Comparison of ENCODE assay signal across 21 cellular contexts in the genomic region with DNA sequence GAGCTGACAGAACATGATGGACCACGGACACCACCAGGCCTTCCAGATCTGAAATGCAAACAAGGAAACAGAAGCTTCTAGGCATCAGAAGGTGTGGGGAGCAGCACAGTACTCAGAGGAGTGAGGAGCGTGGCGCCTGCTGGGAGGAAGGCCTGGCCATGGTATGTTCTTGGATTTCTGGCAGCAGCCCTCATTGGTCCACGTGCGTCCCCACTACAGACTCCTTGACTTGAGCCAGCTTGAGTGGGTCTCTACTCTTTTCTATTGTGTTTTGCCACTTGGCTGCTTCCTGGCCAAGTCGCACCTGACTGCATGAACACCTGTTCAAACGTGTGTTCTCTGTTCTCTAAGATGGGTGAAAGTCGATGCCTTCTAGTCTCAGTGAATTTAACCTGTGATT. TPM values are rescaled to one million over a fixed set of nuclear protein-coding genes. Genes with fewer than 3 reads are reported as not detected.
"Had no signal": no experiment of that assay in that cellular context is flagged by ENCODE, and none has a peak within 500 bp of the region (broad histone marks: within the 10 kb centered on the region; RNA-seq: fewer than 3 reads in every experiment).

No MANE protein-coding gene starts in this region.

- H3K27me3 ChIP-seq: body of pancreas, heart right ventricle, neutrophil, tibial artery, vagina had no signal

- DNase-seq: activated CD4-positive, alpha-beta T cell treated with anti-CD3 and anti-CD28 coated beads, Interleukin-2, amount 10 ng/mL, durations not matched to agents 24 days and 14 days; activated CD8-positive, alpha-beta memory T cell treated with anti-CD3 and anti-CD28 coated beads for 24 hours; activated naive CD4-positive, alpha-beta T cell treated with anti-CD3 and anti-CD28 coated beads, Interleukin-2, amount 10 ng/mL, durations not matched to agents 7 days and 5 days; body of pancreas; central memory CD4-positive, alpha-beta T cell; cortex of kidney; effector memory CD4-positive, alpha-beta T cell; heart right ventricle; islet precursor cell; mammary epithelial cell; naive thymus-derived CD4-positive, alpha-beta T cell; tibial artery had no signal

- H3K27ac ChIP-seq: body of pancreas, heart right ventricle, neutrophil, tibial artery, vagina had no signal

- H3K9me3 ChIP-seq: body of pancreas, neutrophil, vagina had no signal

- H3K4me3 ChIP-seq: body of pancreas, heart right ventricle, tibial artery, vagina had no signal

- H3K4me1 ChIP-seq: body of pancreas, heart right ventricle, tibial artery, vagina had no signal

RNA-seq across cellular contexts. Expression of gene PNMA6F, which starts 30.4 kb away (rescaled TPM):
- total RNA-seq: activated CD4-positive, alpha-beta T cell treated with anti-CD3 and anti-CD28 coated beads, Interleukin-2, amount 10 ng/mL, durations not matched to agents 24 days and 14 days; activated T-helper 17 cell treated with anti-CD3 and anti-CD28 coated beads, Interleukin-2, amount 50 U/mL, for 72 hours; body of pancreas; fibroblast of lung; heart right ventricle; left lobe of liver; mammary epithelial cell; mononuclear cell; naive thymus-derived CD4-positive, alpha-beta T cell; skeletal muscle tissue; vagina had no signal
- polyA plus RNA-seq: fibroblast of lung; heart right ventricle; mammary epithelial cell; naive thymus-derived CD4-positive, alpha-beta T cell had no signal

RNA-seq across cellular contexts. Expression of gene PNMA6E, which starts 49.2 kb away (rescaled TPM):
- total RNA-seq: activated CD4-positive, alpha-beta T cell treated with anti-CD3 and anti-CD28 coated beads, Interleukin-2, amount 10 ng/mL, durations not matched to agents 24 days and 14 days; activated T-helper 17 cell treated with anti-CD3 and anti-CD28 coated beads, Interleukin-2, amount 50 U/mL, for 72 hours; body of pancreas; fibroblast of lung; frontal cortex; heart right ventricle; left lobe of liver; naive thymus-derived CD4-positive, alpha-beta T cell; skeletal muscle tissue; vagina; WTC11 had no signal
- polyA plus RNA-seq: fibroblast of lung; heart right ventricle; mammary epithelial cell; naive thymus-derived CD4-positive, alpha-beta T cell had no signal
